In the genomic region with DNA sequence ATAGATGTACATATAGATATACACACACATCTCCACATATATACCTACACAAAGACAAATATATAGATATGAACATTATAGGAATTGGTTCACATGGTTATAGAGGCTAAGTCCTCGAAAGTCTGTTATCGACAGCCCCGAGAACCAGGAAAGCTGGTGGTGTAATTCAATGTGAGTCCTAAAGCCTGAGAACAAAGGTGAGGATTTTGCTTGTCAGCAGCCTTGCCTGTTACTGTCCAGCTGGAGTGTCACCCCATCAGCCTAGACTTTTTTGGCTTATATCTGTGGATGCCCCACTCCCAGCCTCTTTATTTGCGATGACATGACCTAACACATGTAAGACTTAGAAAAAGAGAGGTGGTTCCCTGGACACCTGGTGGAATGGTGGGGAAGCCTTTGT, we compare ENCODE assay signal across 1 cellular context.
TF ChIP-seq lines count a peak whose summit lies in the region.

No MANE protein-coding gene starts in this region.

TF ChIP-seq in liver, 16 proteins besides CTCF, POLR2A, EP300 and RAD21:
- TF ChIP-seq, protein P1, sequence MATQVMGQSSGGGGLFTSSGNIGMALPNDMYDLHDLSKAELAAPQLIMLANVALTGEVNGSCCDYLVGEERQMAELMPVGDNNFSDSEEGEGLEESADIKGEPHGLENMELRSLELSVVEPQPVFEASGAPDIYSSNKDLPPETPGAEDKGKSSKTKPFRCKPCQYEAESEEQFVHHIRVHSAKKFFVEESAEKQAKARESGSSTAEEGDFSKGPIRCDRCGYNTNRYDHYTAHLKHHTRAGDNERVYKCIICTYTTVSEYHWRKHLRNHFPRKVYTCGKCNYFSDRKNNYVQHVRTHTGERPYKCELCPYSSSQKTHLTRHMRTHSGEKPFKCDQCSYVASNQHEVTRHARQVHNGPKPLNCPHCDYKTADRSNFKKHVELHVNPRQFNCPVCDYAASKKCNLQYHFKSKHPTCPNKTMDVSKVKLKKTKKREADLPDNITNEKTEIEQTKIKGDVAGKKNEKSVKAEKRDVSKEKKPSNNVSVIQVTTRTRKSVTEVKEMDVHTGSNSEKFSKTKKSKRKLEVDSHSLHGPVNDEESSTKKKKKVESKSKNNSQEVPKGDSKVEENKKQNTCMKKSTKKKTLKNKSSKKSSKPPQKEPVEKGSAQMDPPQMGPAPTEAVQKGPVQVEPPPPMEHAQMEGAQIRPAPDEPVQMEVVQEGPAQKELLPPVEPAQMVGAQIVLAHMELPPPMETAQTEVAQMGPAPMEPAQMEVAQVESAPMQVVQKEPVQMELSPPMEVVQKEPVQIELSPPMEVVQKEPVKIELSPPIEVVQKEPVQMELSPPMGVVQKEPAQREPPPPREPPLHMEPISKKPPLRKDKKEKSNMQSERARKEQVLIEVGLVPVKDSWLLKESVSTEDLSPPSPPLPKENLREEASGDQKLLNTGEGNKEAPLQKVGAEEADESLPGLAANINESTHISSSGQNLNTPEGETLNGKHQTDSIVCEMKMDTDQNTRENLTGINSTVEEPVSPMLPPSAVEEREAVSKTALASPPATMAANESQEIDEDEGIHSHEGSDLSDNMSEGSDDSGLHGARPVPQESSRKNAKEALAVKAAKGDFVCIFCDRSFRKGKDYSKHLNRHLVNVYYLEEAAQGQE (IDR thresholded peaks at IDR 0.05), result peak; percentile 33
- no peak for TF ChIP-seq HNF4A (conservative IDR thresholded peaks at IDR 0.05)
